ENCODE assay signal across 8 cellular contexts in genomic region chr10:101060951-101061813, GRCh38. TPM values are rescaled to one million over a fixed set of nuclear protein-coding genes. Genes with fewer than 3 reads are reported as not detected.
DNase-seq lines count a peak whose midpoint lies in the region; ATAC-seq, FAIRE-seq and TF ChIP-seq lines count a peak whose summit lies in the region.

No MANE protein-coding gene starts in this region.

- no peaks in the 10 kb centered on the region for H3K36me3 ChIP-seq in endocrine pancreas (ENCODE audit: control insufficient read depth, insufficient read depth, low read length)

- H3K4me1 Mint-ChIP-seq in CD4-positive, alpha-beta T cell (ENCODE audit: low read depth) = peaks cover 38% of the 10 kb centered on the region
- H3K4me1 Mint-ChIP-seq in activated CD4-positive, alpha-beta memory T cell treated with anti-CD3 and anti-CD28 coated beads for 36 hours (ENCODE audit: low read depth) = peaks cover 20% of the 10 kb centered on the region
- H3K4me1 Mint-ChIP-seq in mesothelial cell of epicardium = peaks cover 37% of the 10 kb centered on the region

- H3K9me3 ChIP-seq in CD4-positive, alpha-beta T cell (ENCODE audit: control insufficient read depth, low read length) = no peaks in the 10 kb centered on the region
- H3K9me3 ChIP-seq in endocrine pancreas (ENCODE audit: control insufficient read depth, low read length) = no peaks in the 10 kb centered on the region

- H3K4me1 ChIP-seq in endocrine pancreas (ENCODE audit: control insufficient read depth, insufficient read depth, low read length) = no peaks in the 10 kb centered on the region

- intact Hi-C loops in CD4-positive, alpha-beta T cell (cut with DNase I, micrococcal nuclease) = loop anchor here (1.0 to 10.0 kb wide), 5 partner anchors 7 to 294 kb away; partner anchors contain the start of genes BTRC (in 1 of the 2) and SLF2 (in 1 of the 2)
- intact Hi-C loops in activated CD4-positive, alpha-beta memory T cell treated with anti-CD3 and anti-CD28 coated beads for 36 hours (cut with micrococcal nuclease) = loop anchor here (1.0 to 10.0 kb wide), 5 partner anchors 7 to 294 kb away; partner anchors contain the start of gene BTRC

- H3K27ac ChIP-seq in CD4-positive, alpha-beta T cell (ENCODE audit: low read depth, low read length) = peak overlapping the region; percentile 88

- no peak for TF ChIP-seq CTCF in CD4-positive, alpha-beta T cell (IDR thresholded peaks at IDR 0.05)
- no peak for TF ChIP-seq CTCF in mesothelial cell of epicardium (IDR thresholded peaks at IDR 0.05; ENCODE audit: unreplicated experiment)

- peak overlapping the region; percentile 92 for H3K9ac ChIP-seq in endocrine pancreas (ENCODE audit: control insufficient read depth, insufficient read depth, low read length)

- H3K27me3 Mint-ChIP-seq in CD4-positive, alpha-beta T cell = peaks cover 28% of the 10 kb centered on the region
- H3K27me3 Mint-ChIP-seq in activated CD4-positive, alpha-beta memory T cell treated with anti-CD3 and anti-CD28 coated beads for 36 hours = peaks cover 26% of the 10 kb centered on the region
- H3K27me3 Mint-ChIP-seq in mesothelial cell of epicardium (ENCODE audit: low read depth) = peaks cover 33% of the 10 kb centered on the region

- peaks cover 36% of the 10 kb centered on the region for H3K27me3 ChIP-seq in CD4-positive, alpha-beta T cell (ENCODE audit: control insufficient read depth, insufficient read depth, low read length)
- H3K27me3 ChIP-seq in endocrine pancreas (ENCODE audit: control insufficient read depth, insufficient read depth, low read length) = no peaks in the 10 kb centered on the region

- H3K36me3 Mint-ChIP-seq in CD4-positive, alpha-beta T cell (ENCODE audit: low read depth) = peaks cover 4% of the 10 kb centered on the region
- H3K36me3 Mint-ChIP-seq in activated CD4-positive, alpha-beta memory T cell treated with anti-CD3 and anti-CD28 coated beads for 36 hours = no peaks in the 10 kb centered on the region
- no peaks in the 10 kb centered on the region for H3K36me3 Mint-ChIP-seq in mesothelial cell of epicardium

- CTCF ChIA-PET in CD4-positive, alpha-beta T cell (lab: Charles Lee) = interaction anchor here (0.8 to 5.6 kb wide), 6 partner anchors 10 to 81 kb away, joined by 3 to 45 read pairs (median 6); no protein-coding TSS in a partner anchor
- CTCF ChIA-PET in activated CD4-positive, alpha-beta memory T cell treated with anti-CD3 and anti-CD28 coated beads for 36 hours (lab: Charles Lee) = interaction anchor here (0.6 to 16.0 kb wide), 13 partner anchors 8 to 474 kb away, joined by 3 to 559 read pairs (median 3); partner anchors contain the start of genes PDZD7 and SFXN3

- H3K27ac Mint-ChIP-seq in CD4-positive, alpha-beta T cell = peak overlapping the region; percentile 81
- H3K27ac Mint-ChIP-seq in activated CD4-positive, alpha-beta memory T cell treated with anti-CD3 and anti-CD28 coated beads for 36 hours = peak overlapping the region; percentile 85
- H3K27ac Mint-ChIP-seq in mesothelial cell of epicardium = peak overlapping the region; percentile 97

- DNase-seq in CD4-positive, alpha-beta T cell = peak in 7 of 10 experiments; percentile 84 to 87 (median 85)
- DNase-seq in GM19239 (ENCODE audit: insufficient read length, low spot score) (peak; percentile 75), NCI-H526 (lab: John Stamatoyannopoulos, UW) (peak; percentile 70 to 94), mesothelial cell of epicardium (ENCODE audit: low spot score in 2 of 2, unreplicated experiment in 2 of 2) (peak; percentile 94 to 98)
- peak; percentile 92 for DNase-seq in activated CD4-positive, alpha-beta memory T cell treated with anti-CD3 and anti-CD28 coated beads for 36 hours
- DNase-seq in stimulated activated CD8-positive, alpha-beta memory T cell treated with anti-CD3 and anti-CD28 coated beads, Interleukin-2, amount 100 ng/mL, for 48 hours (ENCODE audit: low read depth in 2 of 2) = peak; percentile 89 to 94

- H3K9me3 Mint-ChIP-seq in CD4-positive, alpha-beta T cell = no peaks in the 10 kb centered on the region
- H3K9me3 Mint-ChIP-seq in activated CD4-positive, alpha-beta memory T cell treated with anti-CD3 and anti-CD28 coated beads for 36 hours = no peaks in the 10 kb centered on the region
- H3K9me3 Mint-ChIP-seq in mesothelial cell of epicardium = no peaks in the 10 kb centered on the region

- H3K4me3 ChIP-seq in endocrine pancreas (ENCODE audit: control insufficient read depth, insufficient read depth, low read length) = peak overlapping the region; percentile 91

- peak; percentile 75 for ATAC-seq in CD4-positive, alpha-beta T cell (ENCODE audit: poor library complexity)
- ATAC-seq in HG03432 (IDR thresholded peaks at IDR 0.05; ENCODE audit: unreplicated experiment) = peak; percentile 71

- FAIRE-seq in GM19239 (lab: Jason Lieb, UNC) = peak; percentile 71

- POLR2A ChIA-PET in CD4-positive, alpha-beta T cell (lab: Charles Lee) = interaction anchor here (0.7 to 2.4 kb wide), 4 partner anchors 18 to 81 kb away, joined by 3 to 21 read pairs (median 10); partner anchors contain the start of genes PDZD7 and SFXN3
- POLR2A ChIA-PET in activated CD4-positive, alpha-beta memory T cell treated with anti-CD3 and anti-CD28 coated beads for 36 hours (lab: Charles Lee) = interaction anchor here (0.9 to 2.1 kb wide), 3 partner anchors 10 to 85 kb away, joined by 3 to 10 read pairs (median 5); partner anchors contain the start of genes PDZD7 and SFXN3

- H3K4me3 Mint-ChIP-seq in CD4-positive, alpha-beta T cell = peak overlapping the region; percentile 95
- H3K4me3 Mint-ChIP-seq in activated CD4-positive, alpha-beta memory T cell treated with anti-CD3 and anti-CD28 coated beads for 36 hours = peak overlapping the region; percentile 95
- H3K4me3 Mint-ChIP-seq in mesothelial cell of epicardium = peak overlapping the region; percentile 91

RNA-seq across cellular contexts. Expression of gene KAZALD1, which starts 0.6 kb away (rescaled TPM):
- total RNA-seq in CD4-positive, alpha-beta T cell = not detected
- total RNA-seq in activated CD4-positive, alpha-beta memory T cell treated with anti-CD3 and anti-CD28 coated beads for 36 hours = 1 to 10 TPM in 1 of 2 experiments, under 1 TPM in 1; 0.58 to 1.3 TPM
- total RNA-seq in mesothelial cell of epicardium = 15.9 to 17.5 TPM (median 16.8 TPM) in 3 replicates

RNA-seq across cellular contexts. Expression of gene SFXN3, which starts 30.1 kb away (rescaled TPM):
- 10 to 100 TPM; 43.2 to 48.3 TPM for total RNA-seq in CD4-positive, alpha-beta T cell
- total RNA-seq in activated CD4-positive, alpha-beta memory T cell treated with anti-CD3 and anti-CD28 coated beads for 36 hours = 10 to 100 TPM; 40.4 to 41.9 TPM
- 14.8 to 17.4 TPM (median 17.1 TPM) in 3 replicates for total RNA-seq in mesothelial cell of epicardium

RNA-seq across cellular contexts. Expression of gene PDZD7, which starts 30.3 kb away (rescaled TPM):
- 1 to 10 TPM; 1.7 to 3.1 TPM for total RNA-seq in CD4-positive, alpha-beta T cell
- under 1 TPM; 0.31 to 0.93 TPM for total RNA-seq in activated CD4-positive, alpha-beta memory T cell treated with anti-CD3 and anti-CD28 coated beads for 36 hours
- 1.2 to 1.8 TPM (median 1.8 TPM) in 3 replicates for total RNA-seq in mesothelial cell of epicardium

Comparison
In these comparisons a context has a peak if more than half of its experiments do, and no peak if none do; other contexts are left out.
1. Peak in every context shown above with its lines: DNase-seq, ATAC-seq, H3K4me3 ChIP-seq and H3K27ac ChIP-seq.